Comparison of ENCODE assay signal across 16 cellular contexts in genomic region chr12:116674643-116675183, GRCh38.
DNase-seq lines count a peak whose midpoint lies in the region; ATAC-seq lines count a peak whose summit lies in the region.
"Had no signal": no experiment of that assay in that cellular context is flagged by ENCODE, and none has a peak within 500 bp of the region (broad histone marks: within the 10 kb centered on the region; RNA-seq: fewer than 3 reads in every experiment).

No MANE protein-coding gene starts in this region.

- ATAC-seq in activated CD8-positive, alpha-beta memory T cell treated with anti-CD3 and anti-CD28 coated beads, Interleukin-2, amount 10 ng/mL, durations not matched to agents 7 days and 5 days: no peak
- ATAC-seq in naive thymus-derived CD8-positive, alpha-beta T cell: no peak
- ATAC-seq in HG03280 (IDR thresholded peaks at IDR 0.05; ENCODE audit: unreplicated experiment): no peak

- POLR2A ChIA-PET in naive thymus-derived CD8-positive, alpha-beta T cell (lab: Charles Lee): no interaction called here

- H3K36me3 Mint-ChIP-seq in activated CD8-positive, alpha-beta memory T cell treated with anti-CD3 and anti-CD28 coated beads, Interleukin-2, amount 10 ng/mL, durations not matched to agents 7 days and 5 days: no peaks in the 10 kb centered on the region
- no peaks in the 10 kb centered on the region for H3K36me3 Mint-ChIP-seq in activated T-helper 2 cell treated with anti-CD3 and anti-CD28 coated beads, Interferon-gamma antibody, Interleukin-2, Interleukin-4, amounts not matched to agents 10 μg/mL and 5 μg/mL and 100 μg/mL, durations not matched to agents 14 hours and 24 hours and 36 hours (ENCODE audit: low read depth)
- no peaks in the 10 kb centered on the region for H3K36me3 Mint-ChIP-seq in naive thymus-derived CD8-positive, alpha-beta T cell
- H3K36me3 Mint-ChIP-seq: activated naive CD8-positive, alpha-beta T cell treated with anti-CD3 and anti-CD28 coated beads, Interleukin-2, amount 10 ng/mL, durations not matched to agents 7 days and 5 days had no signal

- peaks cover 49% of the 10 kb centered on the region for H3K4me1 Mint-ChIP-seq in activated CD8-positive, alpha-beta memory T cell treated with anti-CD3 and anti-CD28 coated beads, Interleukin-2, amount 10 ng/mL, durations not matched to agents 7 days and 5 days
- peaks cover 37% of the 10 kb centered on the region for H3K4me1 Mint-ChIP-seq in activated T-helper 2 cell treated with anti-CD3 and anti-CD28 coated beads, Interferon-gamma antibody, Interleukin-2, Interleukin-4, amounts not matched to agents 10 μg/mL and 5 μg/mL and 100 μg/mL, durations not matched to agents 14 hours and 24 hours and 36 hours (ENCODE audit: low read depth)
- H3K4me1 Mint-ChIP-seq in naive thymus-derived CD8-positive, alpha-beta T cell: peaks cover 23 to 62% (median 52%) of the 10 kb centered on the region in 4 donors

- peak overlapping the region; percentile 74 for H3K27ac Mint-ChIP-seq in activated CD8-positive, alpha-beta memory T cell treated with anti-CD3 and anti-CD28 coated beads, Interleukin-2, amount 10 ng/mL, durations not matched to agents 7 days and 5 days
- peak overlapping the region; percentile 46 for H3K27ac Mint-ChIP-seq in activated T-helper 2 cell treated with anti-CD3 and anti-CD28 coated beads, Interferon-gamma antibody, Interleukin-2, Interleukin-4, amounts not matched to agents 10 μg/mL and 5 μg/mL and 100 μg/mL, durations not matched to agents 14 hours and 24 hours and 36 hours
- H3K27ac Mint-ChIP-seq in naive thymus-derived CD8-positive, alpha-beta T cell: peak overlapping the region in 7 of 10 donors; percentile 15 to 81 (median 66)
- H3K27ac Mint-ChIP-seq: memory B cell had no signal

- no peaks in the 10 kb centered on the region for H3K9me3 Mint-ChIP-seq in activated CD8-positive, alpha-beta memory T cell treated with anti-CD3 and anti-CD28 coated beads, Interleukin-2, amount 10 ng/mL, durations not matched to agents 7 days and 5 days (ENCODE audit: low read depth)
- no peaks in the 10 kb centered on the region for H3K9me3 Mint-ChIP-seq in activated T-helper 2 cell treated with anti-CD3 and anti-CD28 coated beads, Interferon-gamma antibody, Interleukin-2, Interleukin-4, amounts not matched to agents 10 μg/mL and 5 μg/mL and 100 μg/mL, durations not matched to agents 14 hours and 24 hours and 36 hours
- H3K9me3 Mint-ChIP-seq in naive thymus-derived CD8-positive, alpha-beta T cell: no peaks in the 10 kb centered on the region
- H3K9me3 Mint-ChIP-seq: activated naive CD8-positive, alpha-beta T cell treated with anti-CD3 and anti-CD28 coated beads, Interleukin-2, amount 10 ng/mL, durations not matched to agents 7 days and 5 days had no signal

- CTCF ChIA-PET in activated CD8-positive, alpha-beta memory T cell treated with anti-CD3 and anti-CD28 coated beads, Interleukin-2, amount 10 ng/mL, durations not matched to agents 7 days and 5 days (lab: Charles Lee): interaction anchor here (0.6 to 2.6 kb wide), 2 partner anchors 34 to 1683 kb away, joined by 3 to 14 read pairs; no protein-coding TSS in a partner anchor

- H3K4me3 Mint-ChIP-seq in activated CD8-positive, alpha-beta memory T cell treated with anti-CD3 and anti-CD28 coated beads, Interleukin-2, amount 10 ng/mL, durations not matched to agents 7 days and 5 days: no peak overlapping the region
- no peak overlapping the region for H3K4me3 Mint-ChIP-seq in activated T-helper 2 cell treated with anti-CD3 and anti-CD28 coated beads, Interferon-gamma antibody, Interleukin-2, Interleukin-4, amounts not matched to agents 10 μg/mL and 5 μg/mL and 100 μg/mL, durations not matched to agents 14 hours and 24 hours and 36 hours (ENCODE audit: low read depth)
- no peak overlapping the region for H3K4me3 Mint-ChIP-seq in naive thymus-derived CD8-positive, alpha-beta T cell
- H3K4me3 Mint-ChIP-seq: memory B cell had no signal

- intact Hi-C loops in activated T-helper 2 cell treated with anti-CD3 and anti-CD28 coated beads, Interferon-gamma antibody, Interleukin-2, Interleukin-4, amounts not matched to agents 10 μg/mL and 5 μg/mL and 100 μg/mL, durations not matched to agents 14 hours and 24 hours and 36 hours (cut with micrococcal nuclease): no loop called here

- H3K27me3 Mint-ChIP-seq in activated CD8-positive, alpha-beta memory T cell treated with anti-CD3 and anti-CD28 coated beads, Interleukin-2, amount 10 ng/mL, durations not matched to agents 7 days and 5 days: peaks cover 2% of the 10 kb centered on the region
- peaks cover 6% of the 10 kb centered on the region for H3K27me3 Mint-ChIP-seq in activated T-helper 2 cell treated with anti-CD3 and anti-CD28 coated beads, Interferon-gamma antibody, Interleukin-2, Interleukin-4, amounts not matched to agents 10 μg/mL and 5 μg/mL and 100 μg/mL, durations not matched to agents 14 hours and 24 hours and 36 hours (ENCODE audit: low read depth)
- H3K27me3 Mint-ChIP-seq in naive thymus-derived CD8-positive, alpha-beta T cell: peaks cover 0 to 2% (median 0%) of the 10 kb centered on the region in 5 donors

- no peak for DNase-seq in activated CD8-positive, alpha-beta memory T cell treated with anti-CD3 and anti-CD28 coated beads, Interleukin-2, amount 10 ng/mL, durations not matched to agents 7 days and 5 days
- no peak for DNase-seq in activated CD8-positive, alpha-beta memory T cell treated with anti-CD3 and anti-CD28 coated beads, Interleukin-2, amount 50 U/mL, for 48 hours
- peak; percentile 19 for DNase-seq in H4 (ENCODE audit: low spot score)
- DNase-seq in activated T-helper 2 cell treated with anti-CD3 and anti-CD28 coated beads, Interferon-gamma antibody, Interleukin-2, Interleukin-4, amounts not matched to agents 10 μg/mL and 5 μg/mL and 100 μg/mL, durations not matched to agents 14 hours and 24 hours and 36 hours (ENCODE audit: low spot score): no peak
- no peak for DNase-seq in naive thymus-derived CD8-positive, alpha-beta T cell
- DNase-seq in HK-2 (ENCODE audit: unreplicated experiment): no peak
- DNase-seq in AML-193 (lab: John Stamatoyannopoulos, UW): no peak
- DNase-seq: activated CD4-positive, CD25-positive, alpha-beta regulatory T cell; activated CD8-positive, alpha-beta memory T cell treated with anti-CD3 and anti-CD28 coated beads, Interleukin-2, amount 50 U/mL, for 4 hours; activated naive CD8-positive, alpha-beta T cell treated with anti-CD3 and anti-CD28 coated beads, Interleukin-2, amount 10 ng/mL, durations not matched to agents 7 days and 5 days; COR-L47; glutamatergic neuron; NCI-H1930; trophoblast cell had no signal
